In genomic region chr10:23869996-23870395, GRCh38 we compare ENCODE assay signal across 24 cellular contexts.
"Had no signal": no experiment of that assay in that cellular context is flagged by ENCODE, and none has a peak within 500 bp of the region (broad histone marks: within the 10 kb centered on the region; RNA-seq: fewer than 3 reads in every experiment).

No MANE protein-coding gene starts in this region.

- ATAC-seq: activated naive CD4-positive, alpha-beta T cell treated with anti-CD3 and anti-CD28 coated beads, Interleukin-2, amount 50 U/mL, for 72 hours; activated naive CD8-positive, alpha-beta T cell treated with anti-CD3 and anti-CD28 coated beads, Interleukin-2, amount 50 U/mL, for 24 hours; activated T-cell treated with anti-CD3 and anti-CD28 coated beads, Interleukin-2, amount 50 U/mL, for 4 hours; PC-3; T-helper 17 cell had no signal

- H3K36me3 Mint-ChIP-seq: activated CD4-positive, alpha-beta memory T cell treated with anti-CD3 and anti-CD28 coated beads for 36 hours; activated naive CD4-positive, alpha-beta T cell treated with anti-CD3 and anti-CD28 coated beads, Interleukin-2, amount 50 U/mL, for 72 hours had no signal

- H3K27ac ChIP-seq: ascending aorta had no signal

- H3K4me1 Mint-ChIP-seq: activated CD4-positive, alpha-beta T cell treated with anti-CD3 and anti-CD28 coated beads, Interleukin-2, amount 10 ng/mL, durations not matched to agents 7 days and 5 days; activated naive CD8-positive, alpha-beta T cell treated with anti-CD3 and anti-CD28 coated beads, Interleukin-2, amount 50 U/mL, for 24 hours; T-helper 17 cell had no signal

- H3K4me3 ChIP-seq: ascending aorta, body of pancreas had no signal

- H3K27ac Mint-ChIP-seq: activated CD4-positive, alpha-beta memory T cell treated with anti-CD3 and anti-CD28 coated beads for 36 hours; activated CD4-positive, alpha-beta T cell treated with anti-CD3 and anti-CD28 coated beads, Interleukin-2, amount 10 ng/mL, durations not matched to agents 7 days and 5 days; activated naive CD4-positive, alpha-beta T cell treated with anti-CD3 and anti-CD28 coated beads, Interleukin-2, amount 50 U/mL, for 72 hours; activated naive CD8-positive, alpha-beta T cell treated with anti-CD3 and anti-CD28 coated beads, Interleukin-2, amount 50 U/mL, for 24 hours; T-helper 17 cell had no signal

- H3K4me1 ChIP-seq: ascending aorta had no signal

- H3K27me3 ChIP-seq: ascending aorta, body of pancreas had no signal

- H3K36me3 ChIP-seq: ascending aorta had no signal

- H3K4me3 Mint-ChIP-seq: activated CD4-positive, alpha-beta memory T cell treated with anti-CD3 and anti-CD28 coated beads for 36 hours; activated CD4-positive, alpha-beta T cell treated with anti-CD3 and anti-CD28 coated beads, Interleukin-2, amount 10 ng/mL, durations not matched to agents 7 days and 5 days; activated naive CD8-positive, alpha-beta T cell treated with anti-CD3 and anti-CD28 coated beads, Interleukin-2, amount 50 U/mL, for 24 hours; activated T-cell treated with anti-CD3 and anti-CD28 coated beads, Interleukin-2, amount 50 U/mL, for 4 hours; T-helper 17 cell had no signal

- H3K27me3 Mint-ChIP-seq: activated CD4-positive, alpha-beta memory T cell treated with anti-CD3 and anti-CD28 coated beads for 36 hours; activated CD4-positive, alpha-beta T cell treated with anti-CD3 and anti-CD28 coated beads, Interleukin-2, amount 10 ng/mL, durations not matched to agents 7 days and 5 days; T-helper 17 cell had no signal

- DNase-seq: activated CD4-positive, alpha-beta memory T cell treated with anti-CD3 and anti-CD28 coated beads for 36 hours; activated CD4-positive, alpha-beta T cell treated with anti-CD3 and anti-CD28 coated beads, Interleukin-2, amount 10 ng/mL, durations not matched to agents 7 days and 5 days; activated CD4-positive, CD25-positive, alpha-beta regulatory T cell; activated CD8-positive, alpha-beta memory T cell treated with anti-CD3 and anti-CD28 coated beads for 24 hours; activated effector memory CD4-positive, alpha-beta T cell treated with anti-CD3 and anti-CD28 coated beads, Interleukin-2, amount 50 U/mL, for 16 hours; activated naive CD4-positive, alpha-beta T cell treated with Interleukin-2 at 50 U/mL for 16 hours; activated naive CD8-positive, alpha-beta T cell treated with anti-CD3 and anti-CD28 coated beads, Interleukin-2, amount 50 U/mL, for 24 hours; activated T-cell treated with anti-CD3 and anti-CD28 coated beads, Interleukin-2, amount 50 U/mL, for 4 hours; amniotic stem cell; central memory CD4-positive, alpha-beta T cell; MM.1S; NCI-H1048; NCI-H2029; NCI-H2107; NCI-H2171 treated with DMSO at 0.1 percent for 48 hours; NCI-H226; NCI-H526 treated with DMSO at 0.1 percent for 48 hours; PC-3; SHP77 treated with DMSO at 0.1 percent for 48 hours; T-helper 17 cell; T-helper 9 cell had no signal

- H3K9me3 ChIP-seq: ascending aorta, body of pancreas had no signal

- H3K9me3 Mint-ChIP-seq: activated CD4-positive, alpha-beta memory T cell treated with anti-CD3 and anti-CD28 coated beads for 36 hours; activated CD4-positive, alpha-beta T cell treated with anti-CD3 and anti-CD28 coated beads, Interleukin-2, amount 10 ng/mL, durations not matched to agents 7 days and 5 days; activated naive CD8-positive, alpha-beta T cell treated with anti-CD3 and anti-CD28 coated beads, Interleukin-2, amount 50 U/mL, for 24 hours; activated T-cell treated with anti-CD3 and anti-CD28 coated beads, Interleukin-2, amount 50 U/mL, for 4 hours had no signal
